1 cellular context compared by ENCODE assay signal in the genomic region with DNA sequence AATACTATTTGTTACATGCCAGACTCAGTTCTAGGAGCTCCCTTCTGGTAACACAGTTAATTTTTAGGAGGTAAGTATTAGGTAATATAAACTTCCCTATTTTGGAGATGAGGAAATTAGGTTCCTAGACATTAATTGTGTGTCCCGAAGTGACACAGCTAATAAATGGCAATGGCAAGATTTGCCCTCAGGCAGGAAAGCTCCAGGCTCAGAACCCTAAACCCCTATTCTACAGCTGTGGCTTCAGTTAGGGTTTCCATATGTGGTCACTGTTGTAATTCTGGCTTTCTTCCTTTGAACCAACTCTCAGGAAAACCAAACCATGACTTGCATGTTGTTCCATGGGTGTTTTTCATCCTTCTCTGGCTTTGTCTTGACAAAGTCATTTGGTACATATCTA.
TF ChIP-seq lines count a peak whose summit lies in the region.

No MANE protein-coding gene starts in this region.

TF ChIP-seq in HepG2, 621 proteins besides CTCF, POLR2A, EP300 and RAD21 (continued from another document):
- TF ChIP-seq, protein P1, sequence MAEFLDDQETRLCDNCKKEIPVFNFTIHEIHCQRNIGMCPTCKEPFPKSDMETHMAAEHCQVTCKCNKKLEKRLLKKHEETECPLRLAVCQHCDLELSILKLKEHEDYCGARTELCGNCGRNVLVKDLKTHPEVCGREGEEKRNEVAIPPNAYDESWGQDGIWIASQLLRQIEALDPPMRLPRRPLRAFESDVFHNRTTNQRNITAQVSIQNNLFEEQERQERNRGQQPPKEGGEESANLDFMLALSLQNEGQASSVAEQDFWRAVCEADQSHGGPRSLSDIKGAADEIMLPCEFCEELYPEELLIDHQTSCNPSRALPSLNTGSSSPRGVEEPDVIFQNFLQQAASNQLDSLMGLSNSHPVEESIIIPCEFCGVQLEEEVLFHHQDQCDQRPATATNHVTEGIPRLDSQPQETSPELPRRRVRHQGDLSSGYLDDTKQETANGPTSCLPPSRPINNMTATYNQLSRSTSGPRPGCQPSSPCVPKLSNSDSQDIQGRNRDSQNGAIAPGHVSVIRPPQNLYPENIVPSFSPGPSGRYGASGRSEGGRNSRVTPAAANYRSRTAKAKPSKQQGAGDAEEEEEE (CRISPR knock-in tag; IDR thresholded peaks at IDR 0.05; ENCODE audit: borderline replicate concordance): no peak
TF ChIP-seq in HepG2: peak in this region for 1.
